1 cellular context compared by ENCODE assay signal in the genomic region with DNA sequence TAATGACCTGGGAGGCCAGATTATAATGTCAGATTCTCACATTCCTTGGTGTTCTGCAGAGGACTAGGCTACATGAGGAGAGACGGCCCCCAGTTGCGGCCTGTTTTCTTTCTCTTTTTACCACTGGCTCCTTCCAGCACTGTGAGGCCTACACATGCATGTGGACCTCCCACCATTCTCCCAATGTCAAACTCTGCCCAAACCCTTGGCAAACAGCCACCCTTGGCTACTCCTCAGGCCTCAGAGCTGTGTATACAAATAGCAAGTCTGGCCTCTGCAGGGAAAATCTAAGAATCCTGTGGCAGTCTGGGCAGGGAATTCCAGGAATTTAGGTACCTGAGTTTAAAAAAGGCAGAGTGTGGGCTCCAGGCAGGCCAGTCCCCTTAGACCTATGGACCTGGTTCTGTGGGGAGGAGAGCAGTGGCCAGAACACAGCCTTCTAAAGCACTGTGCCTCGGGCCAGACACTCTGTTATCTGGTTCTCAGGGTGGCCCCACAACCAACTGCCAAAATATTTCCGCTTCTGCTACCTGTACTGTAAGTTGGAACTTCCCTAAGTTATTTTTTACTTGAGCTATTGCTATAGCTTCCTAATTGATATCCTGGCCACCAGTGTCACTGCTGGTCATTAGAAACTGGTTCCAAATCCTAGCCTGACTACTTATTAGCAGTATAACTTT.
TF ChIP-seq lines count a peak whose summit lies in the region.

No MANE protein-coding gene starts in this region.

TF ChIP-seq in IMR-90, 13 proteins besides CTCF, POLR2A, EP300 and RAD21:
- no peak for TF ChIP-seq CEBPB (IDR thresholded peaks at IDR 0.05; ENCODE audit: low read depth, low read length)
